Comparison of ENCODE assay signal across 3 cellular contexts in genomic region chr12:120358412-120359158, GRCh38.
TF ChIP-seq lines count a peak whose summit lies in the region.

No MANE protein-coding gene starts in this region.

TF ChIP-seq in Ishikawa, 13 proteins besides CTCF, POLR2A, EP300 and RAD21:
- TF ChIP-seq ZBTB7A (IDR thresholded peaks at IDR 0.05; ENCODE audit: low read depth) (no peak), FOXM1 (IDR thresholded peaks at IDR 0.05; ENCODE audit: borderline replicate concordance, low read depth) (no peak), TCF12 (IDR thresholded peaks at IDR 0.05; ENCODE audit: low read depth) (no peak), REST (IDR thresholded peaks at IDR 0.05; ENCODE audit: low read depth) (no peak), EGR1 (IDR thresholded peaks at IDR 0.05) (no peak), NFIC (IDR thresholded peaks at IDR 0.05) (no peak), CREB1 (IDR thresholded peaks at IDR 0.05; ENCODE audit: low read depth) (no peak), TAF1 (IDR thresholded peaks at IDR 0.05; ENCODE audit: low read depth) (no peak), USF1 (IDR thresholded peaks at IDR 0.05) (no peak), CEBPB (IDR thresholded peaks at IDR 0.05) (no peak), YY1 (IDR thresholded peaks at IDR 0.05; ENCODE audit: low read depth) (no peak), MAX (IDR thresholded peaks at IDR 0.05) (no peak), TEAD4 (IDR thresholded peaks at IDR 0.05) (no peak)

TF ChIP-seq in K562, 482 proteins besides CTCF, POLR2A, EP300 and RAD21:
- 0 out of 2 replicates have a peak, but pooled peaks have one; percentile 19 for TF ChIP-seq SMC3 (conservative IDR thresholded peaks at IDR 0.05; ENCODE audit: insufficient read depth, low read depth, low read length)
- TF ChIP-seq ZBTB1 (CRISPR knock-in tag; IDR thresholded peaks at IDR 0.05; ENCODE audit: borderline replicate concordance, low read depth): no peak

TF ChIP-seq in HepG2, 621 proteins besides CTCF, POLR2A, EP300 and RAD21:
- TF ChIP-seq ZNF280D (CRISPR knock-in tag; IDR thresholded peaks at IDR 0.05) (no peak), MAFG (CRISPR knock-in tag; IDR thresholded peaks at IDR 0.05) (no peak), STAG1 (CRISPR knock-in tag; IDR thresholded peaks at IDR 0.05) (peak; percentile 49), ZNF800 (CRISPR knock-in tag; IDR thresholded peaks at IDR 0.05) (no peak), ZSCAN29 (CRISPR knock-in tag; conservative IDR thresholded peaks at IDR 0.05) (no peak), DDIT3 (CRISPR knock-in tag; IDR thresholded peaks at IDR 0.05) (no peak), ZNF468 (CRISPR knock-in tag; IDR thresholded peaks at IDR 0.05) (no peak), TSC22D2 (CRISPR knock-in tag; IDR thresholded peaks at IDR 0.05; ENCODE audit: borderline replicate concordance) (no peak), ZNF446 (CRISPR knock-in tag; IDR thresholded peaks at IDR 0.05) (no peak)
